ENCODE assay signal across 8 cellular contexts in the genomic region with DNA sequence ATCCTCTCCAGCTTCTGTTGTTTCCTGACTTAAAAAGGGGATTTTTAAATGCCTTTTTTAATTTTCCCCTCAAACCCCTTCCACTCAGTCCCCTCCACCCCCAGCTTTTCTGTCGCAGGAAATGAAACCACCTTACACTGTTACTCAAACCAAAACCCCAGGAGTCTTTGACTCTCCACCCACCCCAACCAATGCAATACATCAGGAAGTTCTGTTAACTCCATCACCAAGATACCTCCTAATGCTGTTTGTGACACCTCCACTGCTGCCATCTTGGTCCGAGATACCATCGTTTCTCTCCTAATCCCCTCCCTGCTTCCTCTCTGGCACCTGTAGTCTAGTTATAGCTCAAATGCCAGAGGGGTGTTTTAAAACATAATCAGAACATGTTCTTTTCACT. TPM values are rescaled to one million over a fixed set of nuclear protein-coding genes. Genes with fewer than 3 reads are reported as not detected.
DNase-seq lines count a peak whose midpoint lies in the region; ATAC-seq and TF ChIP-seq lines count a peak whose summit lies in the region.
"Had no signal": no experiment of that assay in that cellular context is flagged by ENCODE, and none has a peak within 500 bp of the region (broad histone marks: within the 10 kb centered on the region; RNA-seq: fewer than 3 reads in every experiment).

No MANE protein-coding gene starts in this region.

- no peak overlapping the region for H3K27ac ChIP-seq in SJCRH30

- H3K9me3 ChIP-seq in SJCRH30 (replicated peaks): no peaks in the 10 kb centered on the region

- H3K36me3 ChIP-seq in SJCRH30: no peaks in the 10 kb centered on the region

- DNase-seq in NB4 (ENCODE audit: low read depth): peak; percentile 55
- peak; percentile 19 to 41 (median 32) for DNase-seq in stimulated activated CD4-positive, alpha-beta T cell treated with anti-CD3 and anti-CD28 coated beads, TNF-alpha, amount 100 ng/mL, for 48 hours (ENCODE audit: low read depth in 3 of 3)
- DNase-seq in stimulated activated naive CD4-positive, alpha-beta T cell (lab: John Stamatoyannopoulos, UW): no peak
- DNase-seq in SJCRH30: no peak
- no peak for DNase-seq in GF-D8 (lab: John Stamatoyannopoulos, UW)
- DNase-seq: effector memory CD8-positive, alpha-beta T cell had no signal

- no peak for TF ChIP-seq POLR2A in NB4 (IDR thresholded peaks at IDR 0.05; ENCODE audit: extremely low read depth, insufficient read length)

- H3K4me3 ChIP-seq in NB4 (ENCODE audit: low read depth, low read length) (no peak overlapping the region), SJCRH30 (no peak overlapping the region)

- no peaks in the 10 kb centered on the region for H3K27me3 ChIP-seq in SJCRH30

- TF ChIP-seq CTCF in NB4 (IDR thresholded peaks at IDR 0.05; ENCODE audit: low read depth, low read length): no peak

- ATAC-seq in GM19023 (IDR thresholded peaks at IDR 0.05; ENCODE audit: unreplicated experiment): peak; percentile 90
- ATAC-seq in HG02571 (IDR thresholded peaks at IDR 0.05; ENCODE audit: unreplicated experiment): peak; percentile 85
- ATAC-seq: effector memory CD8-positive, alpha-beta T cell had no signal

- H3K4me1 ChIP-seq in SJCRH30: no peaks in the 10 kb centered on the region

RNA-seq across cellular contexts. Expression of gene CPM, which starts 25.4 kb away (rescaled TPM):
- 0.43 and 1.2 TPM in 2 replicates for total RNA-seq in SJCRH30 (2014; rRNA removed; shearing (Covaris generic))

Comparison
In these comparisons a context has a peak if more than half of its experiments do, and no peak if none do; other contexts are left out.
1. DNase-seq: peak in NB4 (single experiment) and stimulated activated CD4-positive, alpha-beta T cell treated with anti-CD3 and anti-CD28 coated beads, TNF-alpha, amount 100 ng/mL, for 48 hours (3 of 3); none in stimulated activated naive CD4-positive, alpha-beta T cell (0 of 6), SJCRH30 (0 of 2) and GF-D8 (single experiment).